Comparison of ENCODE assay signal across 8 cellular contexts in the genomic region with DNA sequence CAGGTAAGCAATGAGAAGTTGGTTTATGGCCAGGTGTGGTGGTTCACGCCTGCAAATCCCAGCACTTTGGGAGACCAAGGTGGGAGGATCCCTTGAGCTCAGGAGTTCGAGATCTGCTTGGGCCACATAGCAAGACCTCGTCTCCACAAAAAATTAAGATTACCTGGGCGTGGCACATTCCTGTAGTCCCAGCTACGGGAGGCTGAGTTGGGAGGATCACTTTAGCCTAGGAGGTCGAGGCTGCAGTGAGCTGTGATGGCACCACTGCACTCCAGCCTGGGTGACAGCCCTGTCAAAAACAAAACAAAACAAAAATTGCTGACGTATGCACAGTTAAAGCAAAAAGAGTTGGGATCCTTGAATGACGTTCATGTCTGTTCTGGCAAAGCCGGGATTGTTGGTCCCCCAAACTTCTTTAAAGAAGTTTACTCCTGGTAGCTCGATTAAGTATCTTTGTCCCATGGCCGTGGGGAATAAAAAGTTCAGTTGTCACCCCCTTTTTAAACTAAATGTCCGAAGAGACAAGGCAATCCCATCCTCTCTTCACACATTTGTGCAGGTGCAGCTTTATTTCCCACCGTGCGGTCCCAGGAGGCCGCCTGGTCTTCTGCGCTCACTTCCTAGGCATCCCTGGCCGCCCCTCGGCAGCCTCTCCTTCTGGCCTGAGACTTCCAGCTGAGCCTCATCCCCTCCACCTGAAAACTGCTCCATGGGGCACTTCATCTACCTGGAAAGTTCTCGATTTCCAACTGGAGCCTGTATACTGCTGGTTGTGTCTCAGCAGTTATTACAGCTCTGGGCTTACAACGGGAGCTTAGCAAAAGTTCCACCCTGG. TPM values are rescaled to one million over a fixed set of nuclear protein-coding genes. Genes with fewer than 3 reads are reported as not detected.
DNase-seq lines count a peak whose midpoint lies in the region; ATAC-seq, FAIRE-seq and TF ChIP-seq lines count a peak whose summit lies in the region.

No MANE protein-coding gene starts in this region.

- H3K9me3 Mint-ChIP-seq in neural crest cell = no peaks in the 10 kb centered on the region

- peak overlapping the region; percentile 96 for H3K4me2 ChIP-seq in HCT116 (ENCODE audit: low read length)

- peaks cover 28% of the 10 kb centered on the region for H3K4me1 Mint-ChIP-seq in neural crest cell

- no peaks in the 10 kb centered on the region for H3K27me3 ChIP-seq in HCT116 (ENCODE audit: insufficient read depth, low read length)
- H3K27me3 ChIP-seq in Peyer's patch = no peaks in the 10 kb centered on the region

- peak overlapping the region; percentile 82 for H3K9ac ChIP-seq in HCT116 (ENCODE audit: low read length)

- H3K4me3 ChIP-seq in HCT116 (replicated peaks in 1 of 2; ENCODE audit: low read depth in 1 of 2, low read length in 2 of 2) (peak overlapping the region; percentile 66 to 72), Peyer's patch (peak overlapping the region; percentile 81 to 96 (median 92))

- peak overlapping the region; percentile 59 for H2AFZ ChIP-seq in HCT116 (ENCODE audit: low read depth, low read length, poor library complexity, severe bottlenecking)

- CTCF ChIA-PET in HCT116 (lab: Charles Lee) = no interaction called here

- no peak for TF ChIP-seq RAD21 in HCT116 (IDR thresholded peaks at IDR 0.05; ENCODE audit: low read depth)

- peak overlapping the region; percentile 90 for H3K27ac Mint-ChIP-seq in neural crest cell (ENCODE audit: unreplicated experiment)

- H3K36me3 Mint-ChIP-seq in neural crest cell (ENCODE audit: low read depth) = no peaks in the 10 kb centered on the region

- H3K27me3 Mint-ChIP-seq in neural crest cell (ENCODE audit: low read depth) = no peaks in the 10 kb centered on the region

- TSS peak; percentile 64 for BruUV-seq in HCT116 (replicated peaks; lab: Mats Ljungman, UMichigan)

- H3K36me3 ChIP-seq in HCT116 (ENCODE audit: control insufficient read depth in 1 of 2, insufficient read depth in 2 of 2, low read length in 2 of 2) (no peaks in the 10 kb centered on the region), Peyer's patch (no peaks in the 10 kb centered on the region)

- TF ChIP-seq POLR2A in GM12892 (IDR thresholded peaks at IDR 0.05; ENCODE audit: low read depth, low read length) = no peak
- TF ChIP-seq POLR2A in HCT116 (IDR thresholded peaks at IDR 0.05; ENCODE audit: borderline replicate concordance, extremely low read depth, insufficient read depth, insufficient read length) = no peak
- TF ChIP-seq POLR2A in Peyer's patch (IDR thresholded peaks at IDR 0.05) = no peak
- no peak for TF ChIP-seq POLR2A in GM12891 (IDR thresholded peaks at IDR 0.05; ENCODE audit: low read depth, low read length)

- POLR2A ChIA-PET in HCT116 (lab: Charles Lee) = interaction anchor here (1.0 to 1.4 kb wide), 3 partner anchors 9 to 27 kb away, joined by 3 to 6 read pairs (median 3); no protein-coding TSS in a partner anchor

- H3K9me3 ChIP-seq in HCT116 (ENCODE audit: control insufficient read depth in 1 of 2, insufficient read depth in 1 of 2, low read depth in 1 of 2, low read length in 2 of 2) (no peaks in the 10 kb centered on the region), Peyer's patch (no peaks in the 10 kb centered on the region)

- H3K4me1 ChIP-seq in HCT116 (ENCODE audit: control insufficient read depth in 1 of 2, insufficient read depth in 2 of 2, low read length in 2 of 2) = peaks cover 13 to 32% of the 10 kb centered on the region in 2 experiments; a peak in 3 of 4 replicates
- H3K4me1 ChIP-seq in Peyer's patch = peaks cover 0 to 26% (median 6%) of the 10 kb centered on the region in 4 donors

- TF ChIP-seq CTCF in HCT116 (IDR thresholded peaks at IDR 0.05 in 2 of 3, conservative IDR thresholded peaks at IDR 0.05 in 1 of 3; ENCODE audit: borderline replicate concordance in 1 of 3, insufficient read depth in 1 of 3, low read depth in 2 of 3, low read length in 2 of 3) = 0 out of 6 replicates have a peak, but pooled peaks of 1 of the 3 experiments have one; percentile 2
- TF ChIP-seq CTCF in Peyer's patch (IDR thresholded peaks at IDR 0.05) = no peak
- no peak for TF ChIP-seq CTCF in neural crest cell (conservative IDR thresholded peaks at IDR 0.05)

- H4K20me1 ChIP-seq in HCT116 (ENCODE audit: insufficient read depth) = no peaks in the 10 kb centered on the region; the same call in 1 of the 2 replicates

- intact Hi-C loops in HCT116 (cut with micrococcal nuclease) = loop anchor here (5.0 kb wide), 1 partner anchor 79 kb away; no protein-coding TSS in a partner anchor

- H3K4me3 Mint-ChIP-seq in neural crest cell = peak overlapping the region; percentile 91

- DNase-seq in GM12892 (ENCODE audit: insufficient read length) (no peak), HCT116 (ENCODE audit: low read depth, low spot score) (no peak), Peyer's patch (no peak), epithelial cell of prostate (ENCODE audit: low read depth, low spot score) (no peak), neural crest cell (ENCODE audit: low read depth, low spot score) (no peak), GM12891 (ENCODE audit: insufficient read length, low spot score) (no peak), SIG-M5 (lab: John Stamatoyannopoulos, UW) (no peak), T1000 (lab: John Stamatoyannopoulos, UW) (no peak)

- RAD21 ChIA-PET in HCT116 (lab: Charles Lee; ENCODE audit: low non-redundant PET in 1 of 2, low total read pairs in 2 of 2, uncharacterized antibody in 2 of 2, unreplicated experiment in 2 of 2) = no interaction called here

- no peaks in the 10 kb centered on the region for H3K9me2 ChIP-seq in HCT116 (ENCODE audit: insufficient read depth)

- peak; percentile 27 for ATAC-seq in HCT116

- FAIRE-seq in GM12892 (lab: Jason Lieb, UNC) (peak; percentile 33), GM12891 (lab: Jason Lieb, UNC) (no peak)

- peak overlapping the region; percentile 76 for H3K27ac ChIP-seq in HCT116 (ENCODE audit: low read depth, low read length)
- peak overlapping the region; percentile 85 to 94 (median 90) for H3K27ac ChIP-seq in Peyer's patch
- H3K27ac ChIP-seq in epithelial cell of prostate = peak overlapping the region; percentile 82

- peaks cover 44% of the 10 kb centered on the region for H3K79me2 ChIP-seq in HCT116 (ENCODE audit: insufficient read depth, low read length)

TF ChIP-seq in HCT116, 20 proteins besides CTCF, POLR2A, EP300 and RAD21:
- TF ChIP-seq SRF (IDR thresholded peaks at IDR 0.05; ENCODE audit: low read depth) = 0 out of 2 replicates have a peak, but pooled peaks have one; percentile 8
- TF ChIP-seq, protein P1, sequence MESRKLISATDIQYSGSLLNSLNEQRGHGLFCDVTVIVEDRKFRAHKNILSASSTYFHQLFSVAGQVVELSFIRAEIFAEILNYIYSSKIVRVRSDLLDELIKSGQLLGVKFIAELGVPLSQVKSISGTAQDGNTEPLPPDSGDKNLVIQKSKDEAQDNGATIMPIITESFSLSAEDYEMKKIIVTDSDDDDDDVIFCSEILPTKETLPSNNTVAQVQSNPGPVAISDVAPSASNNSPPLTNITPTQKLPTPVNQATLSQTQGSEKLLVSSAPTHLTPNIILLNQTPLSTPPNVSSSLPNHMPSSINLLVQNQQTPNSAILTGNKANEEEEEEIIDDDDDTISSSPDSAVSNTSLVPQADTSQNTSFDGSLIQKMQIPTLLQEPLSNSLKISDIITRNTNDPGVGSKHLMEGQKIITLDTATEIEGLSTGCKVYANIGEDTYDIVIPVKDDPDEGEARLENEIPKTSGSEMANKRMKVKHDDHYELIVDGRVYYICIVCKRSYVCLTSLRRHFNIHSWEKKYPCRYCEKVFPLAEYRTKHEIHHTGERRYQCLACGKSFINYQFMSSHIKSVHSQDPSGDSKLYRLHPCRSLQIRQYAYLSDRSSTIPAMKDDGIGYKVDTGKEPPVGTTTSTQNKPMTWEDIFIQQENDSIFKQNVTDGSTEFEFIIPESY (IDR thresholded peaks at IDR 0.05; ENCODE audit: extremely low read depth, insufficient replicate concordance, low read length) = no peak
- no peak for TF ChIP-seq CBX3 (IDR thresholded peaks at IDR 0.05; ENCODE audit: low read depth)
- no peak for TF ChIP-seq SIN3A (IDR thresholded peaks at IDR 0.05; ENCODE audit: low read depth)
TF ChIP-seq in HCT116: peak in this region for 1.

TF ChIP-seq in GM12891, 5 proteins besides CTCF, POLR2A, EP300 and RAD21:
- no peak for TF ChIP-seq TAF1 (IDR thresholded peaks at IDR 0.05; ENCODE audit: low read depth, low read length)
- no peak for TF ChIP-seq PAX5 (IDR thresholded peaks at IDR 0.05; ENCODE audit: insufficient read depth, low read length, severe bottlenecking)
- no peak for TF ChIP-seq POU2F2 (IDR thresholded peaks at IDR 0.05; ENCODE audit: low read depth, low read length)
- no peak for TF ChIP-seq SPI1 (IDR thresholded peaks at IDR 0.05; ENCODE audit: low read depth, low read length)
- TF ChIP-seq POLR2AphosphoS5 (IDR thresholded peaks at IDR 0.05; ENCODE audit: low read depth, low read length) = no peak

RNA-seq across cellular contexts. Expression of a gene that starts 0.8 kb away (rescaled TPM):
- polyA plus RNA-seq in GM12892 (2012; ENCODE audit: missing spikeins) = 11.1 TPM
- total RNA-seq in HCT116 (2021; ENCODE audit: unreplicated experiment) (48.3 TPM), Peyer's patch (10 to 100 TPM; 18.8 to 28.1 (median 21.9) TPM), neural crest cell (15.9 and 18.0 TPM in 2 replicates)
- polyA plus RNA-seq in HCT116 (2012) = 17.0 and 18.1 TPM in 2 replicates
- 4.8 TPM for polyA plus RNA-seq in GM12891 (2012; ENCODE audit: low read depth, missing spikeins)
